Comparison of ENCODE assay signal across 1 cellular context in the genomic region with DNA sequence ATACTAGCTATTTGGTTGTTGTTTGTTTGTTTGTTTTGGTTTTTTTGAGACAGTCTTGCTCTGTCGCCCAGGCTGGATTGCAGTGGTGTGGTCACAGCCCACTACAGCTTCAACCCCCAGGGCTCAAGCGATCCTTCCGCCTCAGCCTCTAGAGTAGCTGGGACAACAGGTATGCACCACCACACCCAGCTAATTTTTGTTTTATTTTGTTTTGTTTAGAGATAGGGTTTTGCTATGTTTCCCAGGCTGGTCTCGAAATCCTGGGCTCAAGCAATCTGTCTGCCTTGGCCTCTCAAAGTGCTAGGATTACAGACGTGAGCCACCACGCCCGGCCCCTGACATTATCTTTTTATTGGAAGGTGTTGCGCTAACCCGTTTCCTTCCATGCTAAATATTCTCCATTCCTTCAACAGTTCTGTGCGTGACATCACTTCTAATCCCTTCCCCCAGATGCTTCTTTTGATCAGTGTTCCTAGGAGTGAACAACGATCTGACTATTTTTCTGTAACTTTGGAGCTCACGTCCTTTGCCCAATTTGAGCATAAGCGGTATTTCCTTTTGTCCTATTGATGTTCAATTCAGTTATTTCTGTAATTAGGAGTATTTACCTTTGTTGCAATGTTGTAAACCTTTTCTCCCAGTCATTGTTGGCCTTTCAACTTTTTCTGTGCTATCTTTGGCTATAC.
TF ChIP-seq lines count a peak whose summit lies in the region.

No MANE protein-coding gene starts in this region.

TF ChIP-seq in HepG2, 621 proteins besides CTCF, POLR2A, EP300 and RAD21 (continued from another document and continues in another):
- TF ChIP-seq, protein P1, sequence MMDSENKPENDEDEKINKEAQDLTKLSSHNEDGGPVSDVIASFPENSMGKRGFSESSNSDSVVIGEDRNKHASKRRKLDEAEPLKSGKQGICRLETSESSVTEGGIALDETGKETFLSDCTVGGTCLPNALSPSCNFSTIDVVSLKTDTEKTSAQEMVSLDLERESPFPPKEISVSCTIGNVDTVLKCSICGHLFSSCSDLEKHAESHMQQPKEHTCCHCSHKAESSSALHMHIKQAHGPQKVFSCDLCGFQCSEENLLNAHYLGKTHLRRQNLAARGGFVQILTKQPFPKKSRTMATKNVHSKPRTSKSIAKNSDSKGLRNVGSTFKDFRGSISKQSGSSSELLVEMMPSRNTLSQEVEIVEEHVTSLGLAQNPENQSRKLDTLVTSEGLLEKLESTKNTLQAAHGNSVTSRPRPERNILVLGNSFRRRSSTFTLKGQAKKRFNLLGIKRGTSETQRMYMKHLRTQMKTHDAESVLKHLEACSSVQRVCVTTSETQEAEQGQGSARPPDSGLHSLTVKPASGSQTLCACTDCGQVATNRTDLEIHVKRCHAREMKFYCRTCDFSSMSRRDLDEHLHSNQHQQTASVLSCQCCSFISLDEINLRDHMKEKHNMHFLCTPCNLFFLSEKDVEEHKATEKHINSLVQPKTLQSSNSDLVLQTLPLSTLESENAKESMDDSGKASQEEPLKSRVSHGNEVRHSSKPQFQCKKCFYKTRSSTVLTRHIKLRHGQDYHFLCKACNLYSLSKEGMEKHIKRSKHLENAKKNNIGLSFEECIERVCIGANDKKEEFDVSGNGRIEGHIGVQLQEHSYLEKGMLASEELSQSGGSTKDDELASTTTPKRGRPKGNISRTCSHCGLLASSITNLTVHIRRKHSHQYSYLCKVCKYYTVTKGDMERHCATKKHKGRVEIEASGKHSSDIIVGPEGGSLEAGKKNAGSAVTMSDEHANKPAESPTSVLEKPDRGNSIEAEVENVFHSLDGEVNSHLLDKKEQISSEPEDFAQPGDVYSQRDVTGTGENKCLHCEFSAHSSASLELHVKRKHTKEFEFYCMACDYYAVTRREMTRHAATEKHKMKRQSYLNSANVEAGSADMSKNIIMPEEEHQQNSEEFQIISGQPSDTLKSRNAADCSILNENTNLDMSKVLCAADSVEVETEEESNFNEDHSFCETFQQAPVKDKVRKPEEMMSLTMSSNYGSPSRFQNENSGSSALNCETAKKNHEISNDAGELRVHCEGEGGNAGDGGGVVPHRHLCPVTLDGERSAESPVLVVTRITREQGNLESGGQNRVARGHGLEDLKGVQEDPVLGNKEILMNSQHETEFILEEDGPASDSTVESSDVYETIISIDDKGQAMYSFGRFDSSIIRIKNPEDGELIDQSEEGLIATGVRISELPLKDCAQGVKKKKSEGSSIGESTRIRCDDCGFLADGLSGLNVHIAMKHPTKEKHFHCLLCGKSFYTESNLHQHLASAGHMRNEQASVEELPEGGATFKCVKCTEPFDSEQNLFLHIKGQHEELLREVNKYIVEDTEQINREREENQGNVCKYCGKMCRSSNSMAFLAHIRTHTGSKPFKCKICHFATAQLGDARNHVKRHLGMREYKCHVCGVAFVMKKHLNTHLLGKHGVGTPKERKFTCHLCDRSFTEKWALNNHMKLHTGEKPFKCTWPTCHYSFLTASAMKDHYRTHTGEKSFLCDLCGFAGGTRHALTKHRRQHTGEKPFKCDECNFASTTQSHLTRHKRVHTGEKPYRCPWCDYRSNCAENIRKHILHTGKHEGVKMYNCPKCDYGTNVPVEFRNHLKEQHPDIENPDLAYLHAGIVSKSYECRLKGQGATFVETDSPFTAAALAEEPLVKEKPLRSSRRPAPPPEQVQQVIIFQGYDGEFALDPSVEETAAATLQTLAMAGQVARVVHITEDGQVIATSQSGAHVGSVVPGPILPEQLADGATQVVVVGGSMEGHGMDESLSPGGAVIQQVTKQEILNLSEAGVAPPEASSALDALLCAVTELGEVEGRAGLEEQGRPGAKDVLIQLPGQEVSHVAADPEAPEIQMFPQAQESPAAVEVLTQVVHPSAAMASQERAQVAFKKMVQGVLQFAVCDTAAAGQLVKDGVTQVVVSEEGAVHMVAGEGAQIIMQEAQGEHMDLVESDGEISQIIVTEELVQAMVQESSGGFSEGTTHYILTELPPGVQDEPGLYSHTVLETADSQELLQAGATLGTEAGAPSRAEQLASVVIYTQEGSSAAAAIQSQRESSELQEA (CRISPR knock-in tag; IDR thresholded peaks at IDR 0.05; ENCODE audit: not compliant biosample characterization), result no peak
- TF ChIP-seq E2F5 (CRISPR knock-in tag; conservative IDR thresholded peaks at IDR 0.05), result no peak
- TF ChIP-seq MIER2 (CRISPR knock-in tag; IDR thresholded peaks at IDR 0.05), result peak; percentile 48
- TF ChIP-seq TMF1 (CRISPR knock-in tag; IDR thresholded peaks at IDR 0.05; ENCODE audit: low read depth), result no peak
- TF ChIP-seq MED1 (CRISPR knock-in tag; IDR thresholded peaks at IDR 0.05), result peak; percentile 97
- TF ChIP-seq PHB2 (IDR thresholded peaks at IDR 0.05; ENCODE audit: partially characterized antibody), result no peak
- TF ChIP-seq RELA (CRISPR knock-in tag; IDR thresholded peaks at IDR 0.05), result no peak
- TF ChIP-seq HMGXB4 (CRISPR knock-in tag; IDR thresholded peaks at IDR 0.05; ENCODE audit: borderline replicate concordance in 1 of 2, low read depth in 1 of 2), result peak in 1 of 2 experiments; percentile 39; a peak in 1 of 4 replicates
- TF ChIP-seq, protein P2, sequence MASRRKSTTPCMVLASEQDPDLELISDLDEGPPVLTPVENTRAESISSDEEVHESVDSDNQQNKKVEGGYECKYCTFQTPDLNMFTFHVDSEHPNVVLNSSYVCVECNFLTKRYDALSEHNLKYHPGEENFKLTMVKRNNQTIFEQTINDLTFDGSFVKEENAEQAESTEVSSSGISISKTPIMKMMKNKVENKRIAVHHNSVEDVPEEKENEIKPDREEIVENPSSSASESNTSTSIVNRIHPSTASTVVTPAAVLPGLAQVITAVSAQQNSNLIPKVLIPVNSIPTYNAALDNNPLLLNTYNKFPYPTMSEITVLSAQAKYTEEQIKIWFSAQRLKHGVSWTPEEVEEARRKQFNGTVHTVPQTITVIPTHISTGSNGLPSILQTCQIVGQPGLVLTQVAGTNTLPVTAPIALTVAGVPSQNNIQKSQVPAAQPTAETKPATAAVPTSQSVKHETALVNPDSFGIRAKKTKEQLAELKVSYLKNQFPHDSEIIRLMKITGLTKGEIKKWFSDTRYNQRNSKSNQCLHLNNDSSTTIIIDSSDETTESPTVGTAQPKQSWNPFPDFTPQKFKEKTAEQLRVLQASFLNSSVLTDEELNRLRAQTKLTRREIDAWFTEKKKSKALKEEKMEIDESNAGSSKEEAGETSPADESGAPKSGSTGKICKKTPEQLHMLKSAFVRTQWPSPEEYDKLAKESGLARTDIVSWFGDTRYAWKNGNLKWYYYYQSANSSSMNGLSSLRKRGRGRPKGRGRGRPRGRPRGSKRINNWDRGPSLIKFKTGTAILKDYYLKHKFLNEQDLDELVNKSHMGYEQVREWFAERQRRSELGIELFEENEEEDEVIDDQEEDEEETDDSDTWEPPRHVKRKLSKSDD (CRISPR knock-in tag; IDR thresholded peaks at IDR 0.05; ENCODE audit: low read depth), result no peak
- TF ChIP-seq JDP2 (CRISPR knock-in tag; IDR thresholded peaks at IDR 0.05; ENCODE audit: borderline replicate concordance), result no peak
- no peak for TF ChIP-seq ZNF567 (CRISPR knock-in tag; IDR thresholded peaks at IDR 0.05; ENCODE audit: borderline replicate concordance)
- peak; percentile 15; the same call in 1 of the 2 replicates for TF ChIP-seq IRF2 (CRISPR knock-in tag; IDR thresholded peaks at IDR 0.05)
- TF ChIP-seq ZNF24 (IDR thresholded peaks at IDR 0.05), result no peak; the same call in 1 of the 2 replicates
- no peak; the same call in 1 of the 2 replicates for TF ChIP-seq POGK (CRISPR knock-in tag; conservative IDR thresholded peaks at IDR 0.05)
- no peak for TF ChIP-seq FOSL2 (CRISPR knock-in tag; IDR thresholded peaks at IDR 0.05)
- TF ChIP-seq NONO (IDR thresholded peaks at IDR 0.05), result no peak
- TF ChIP-seq NONO (CRISPR knock-in tag; conservative IDR thresholded peaks at IDR 0.05), result 0 out of 2 replicates have a peak, but pooled peaks have one; percentile 34
- TF ChIP-seq CREM (IDR thresholded peaks at IDR 0.05), result peak; percentile 91
- TF ChIP-seq CREM (CRISPR knock-in tag; IDR thresholded peaks at IDR 0.05), result no peak
- no peak; the same call in 1 of the 2 replicates for TF ChIP-seq SIX1 (CRISPR knock-in tag; IDR thresholded peaks at IDR 0.05; ENCODE audit: borderline replicate concordance)
- no peak for TF ChIP-seq NFRKB (IDR thresholded peaks at IDR 0.05)
- TF ChIP-seq ZNF496 (CRISPR knock-in tag; IDR thresholded peaks at IDR 0.05; ENCODE audit: insufficient replicate concordance), result no peak
- no peak for TF ChIP-seq ZNF205 (CRISPR knock-in tag; IDR thresholded peaks at IDR 0.05)
- TF ChIP-seq GFI1 (CRISPR knock-in tag; IDR thresholded peaks at IDR 0.05; ENCODE audit: borderline replicate concordance), result peak; percentile 75; the same call in 1 of the 2 replicates
- TF ChIP-seq ZFP82 (CRISPR knock-in tag; IDR thresholded peaks at IDR 0.05; ENCODE audit: borderline replicate concordance), result no peak
- TF ChIP-seq PHF20 (CRISPR knock-in tag; IDR thresholded peaks at IDR 0.05), result no peak
- TF ChIP-seq ZNF251 (CRISPR knock-in tag; IDR thresholded peaks at IDR 0.05), result no peak
- TF ChIP-seq ZFYVE20 (CRISPR knock-in tag; IDR thresholded peaks at IDR 0.05; ENCODE audit: borderline replicate concordance, low read depth), result no peak
- TF ChIP-seq ZNF605 (CRISPR knock-in tag; IDR thresholded peaks at IDR 0.05), result no peak
- TF ChIP-seq, protein P3, sequence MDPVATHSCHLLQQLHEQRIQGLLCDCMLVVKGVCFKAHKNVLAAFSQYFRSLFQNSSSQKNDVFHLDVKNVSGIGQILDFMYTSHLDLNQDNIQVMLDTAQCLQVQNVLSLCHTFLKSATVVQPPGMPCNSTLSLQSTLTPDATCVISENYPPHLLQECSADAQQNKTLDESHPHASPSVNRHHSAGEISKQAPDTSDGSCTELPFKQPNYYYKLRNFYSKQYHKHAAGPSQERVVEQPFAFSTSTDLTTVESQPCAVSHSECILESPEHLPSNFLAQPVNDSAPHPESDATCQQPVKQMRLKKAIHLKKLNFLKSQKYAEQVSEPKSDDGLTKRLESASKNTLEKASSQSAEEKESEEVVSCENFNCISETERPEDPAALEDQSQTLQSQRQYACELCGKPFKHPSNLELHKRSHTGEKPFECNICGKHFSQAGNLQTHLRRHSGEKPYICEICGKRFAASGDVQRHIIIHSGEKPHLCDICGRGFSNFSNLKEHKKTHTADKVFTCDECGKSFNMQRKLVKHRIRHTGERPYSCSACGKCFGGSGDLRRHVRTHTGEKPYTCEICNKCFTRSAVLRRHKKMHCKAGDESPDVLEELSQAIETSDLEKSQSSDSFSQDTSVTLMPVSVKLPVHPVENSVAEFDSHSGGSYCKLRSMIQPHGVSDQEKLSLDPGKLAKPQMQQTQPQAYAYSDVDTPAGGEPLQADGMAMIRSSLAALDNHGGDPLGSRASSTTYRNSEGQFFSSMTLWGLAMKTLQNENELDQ (CRISPR knock-in tag; IDR thresholded peaks at IDR 0.05; ENCODE audit: borderline replicate concordance), result no peak
- TF ChIP-seq SOX5 (CRISPR knock-in tag; IDR thresholded peaks at IDR 0.05; ENCODE audit: borderline replicate concordance), result peak; percentile 99
- TF ChIP-seq ZFY (CRISPR knock-in tag; IDR thresholded peaks at IDR 0.05), result peak; percentile 52
- TF ChIP-seq, protein P4, sequence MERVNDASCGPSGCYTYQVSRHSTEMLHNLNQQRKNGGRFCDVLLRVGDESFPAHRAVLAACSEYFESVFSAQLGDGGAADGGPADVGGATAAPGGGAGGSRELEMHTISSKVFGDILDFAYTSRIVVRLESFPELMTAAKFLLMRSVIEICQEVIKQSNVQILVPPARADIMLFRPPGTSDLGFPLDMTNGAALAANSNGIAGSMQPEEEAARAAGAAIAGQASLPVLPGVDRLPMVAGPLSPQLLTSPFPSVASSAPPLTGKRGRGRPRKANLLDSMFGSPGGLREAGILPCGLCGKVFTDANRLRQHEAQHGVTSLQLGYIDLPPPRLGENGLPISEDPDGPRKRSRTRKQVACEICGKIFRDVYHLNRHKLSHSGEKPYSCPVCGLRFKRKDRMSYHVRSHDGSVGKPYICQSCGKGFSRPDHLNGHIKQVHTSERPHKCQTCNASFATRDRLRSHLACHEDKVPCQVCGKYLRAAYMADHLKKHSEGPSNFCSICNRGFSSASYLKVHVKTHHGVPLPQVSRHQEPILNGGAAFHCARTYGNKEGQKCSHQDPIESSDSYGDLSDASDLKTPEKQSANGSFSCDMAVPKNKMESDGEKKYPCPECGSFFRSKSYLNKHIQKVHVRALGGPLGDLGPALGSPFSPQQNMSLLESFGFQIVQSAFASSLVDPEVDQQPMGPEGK (CRISPR knock-in tag; IDR thresholded peaks at IDR 0.05), result no peak
- no peak for TF ChIP-seq ZMYM2 (CRISPR knock-in tag; IDR thresholded peaks at IDR 0.05)
- TF ChIP-seq ZNF549 (CRISPR knock-in tag; IDR thresholded peaks at IDR 0.05), result no peak
- no peak for TF ChIP-seq ZNF138 (CRISPR knock-in tag; IDR thresholded peaks at IDR 0.05; ENCODE audit: low read depth)
